In genomic region chr5:119275873-119276214, GRCh38 we compare ENCODE assay signal across 8 cellular contexts.
DNase-seq lines count a peak whose midpoint lies in the region; ATAC-seq, FAIRE-seq and TF ChIP-seq lines count a peak whose summit lies in the region.

No MANE protein-coding gene starts in this region.

- H3K27ac ChIP-seq in ascending aorta, result peak overlapping the region; percentile 69 to 82

- in situ Hi-C loops in KBM-7 (cut with MboI; ENCODE audit: low pct_unique_long_range_greater_than_20kb, low sequenced_read_pairs) (no loop called here), ACHN (cut with HindIII; ENCODE audit: low pct_ligation_motif_present, low pct_unique_long_range_greater_than_20kb, low sequenced_read_pairs) (no loop called here)

- DNase-seq in GM12892 (ENCODE audit: insufficient read length) (no peak), KBM-7 (peak; percentile 69), ascending aorta (ENCODE audit: low spot score in 2 of 2) (no peak), T-helper 9 cell (no peak), A172 (ENCODE audit: low spot score) (no peak), NCI-H2081 (lab: John Stamatoyannopoulos, UW) (no peak), ACHN (no peak)

- FAIRE-seq in GM12892 (lab: Jason Lieb, UNC), result peak; percentile 92

- no peaks in the 10 kb centered on the region for H3K9me3 ChIP-seq in ascending aorta

- H3K4me3 ChIP-seq in ascending aorta, result no peak overlapping the region

- no peaks in the 10 kb centered on the region for H3K36me3 ChIP-seq in ascending aorta

- H3K27me3 ChIP-seq in ascending aorta, result no peaks in the 10 kb centered on the region

- peaks cover 4 to 32% of the 10 kb centered on the region in 2 donors for H3K4me1 ChIP-seq in ascending aorta

- no peak for TF ChIP-seq CTCF in ascending aorta (IDR thresholded peaks at IDR 0.05)

- intact Hi-C loops in ascending aorta (cut with DNase I), result no loop called here

- peak; percentile 67 for ATAC-seq in GM21576 (IDR thresholded peaks at IDR 0.05; ENCODE audit: unreplicated experiment)

- TF ChIP-seq POLR2A in GM12892 (IDR thresholded peaks at IDR 0.05; ENCODE audit: low read depth, low read length), result no peak
